In the genomic region with DNA sequence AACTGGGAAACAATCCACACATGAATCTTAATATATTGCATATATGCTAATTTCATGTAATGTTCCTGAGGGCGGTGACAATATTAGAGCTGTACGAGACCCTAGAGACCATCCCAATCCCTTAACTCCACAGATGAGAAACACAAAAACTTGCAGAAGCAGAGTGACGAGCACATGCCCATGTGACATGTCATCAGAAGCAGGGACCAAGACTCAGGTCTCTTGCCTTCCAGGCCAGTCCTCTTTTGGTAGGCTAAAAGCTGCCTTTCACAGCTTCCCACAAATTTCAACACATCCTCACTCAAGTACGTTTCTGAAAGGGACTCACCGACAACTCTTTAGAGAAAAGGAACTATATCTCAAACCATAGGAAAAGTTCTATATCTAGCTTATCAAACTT, we compare ENCODE assay signal across 1 cellular context.
TF ChIP-seq lines count a peak whose summit lies in the region.

No MANE protein-coding gene starts in this region.

TF ChIP-seq in HepG2, 621 proteins besides CTCF, POLR2A, EP300 and RAD21:
- no peak for TF ChIP-seq ZBTB7B (CRISPR knock-in tag; IDR thresholded peaks at IDR 0.05)
- 0 out of 2 replicates have a peak, but pooled peaks have one; percentile 16 for TF ChIP-seq SAP130 (CRISPR knock-in tag; IDR thresholded peaks at IDR 0.05; ENCODE audit: low read depth)
